Comparison of ENCODE assay signal across 14 cellular contexts in the genomic region with DNA sequence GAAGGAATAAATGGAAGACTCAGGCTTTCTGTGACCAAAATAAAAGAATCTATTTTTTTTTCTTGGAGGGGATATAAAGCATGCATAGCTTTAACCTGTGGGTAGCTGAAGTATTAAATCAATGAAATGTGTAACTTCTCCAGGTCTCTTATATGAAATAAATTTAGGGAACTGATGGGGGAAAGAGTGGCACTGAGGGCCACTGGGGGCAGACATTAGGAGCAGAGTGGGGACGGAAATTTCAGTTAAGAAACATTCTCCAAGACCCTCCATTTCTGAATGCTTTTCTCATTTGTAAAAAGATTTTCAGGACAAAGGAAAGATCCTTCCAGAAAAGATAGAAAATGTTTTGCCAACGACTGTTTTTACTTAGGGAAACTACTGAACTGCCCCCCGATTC.
A peak's percentile ranks its signal among the peaks of the same experiment; 100 is the strongest.
DNase-seq lines count a peak whose midpoint lies in the region; ATAC-seq, FAIRE-seq and TF ChIP-seq lines count a peak whose summit lies in the region.
"Had no signal": no experiment of that assay in that cellular context is flagged by ENCODE, and none has a peak within 500 bp of the region (broad histone marks: within the 10 kb centered on the region; RNA-seq: fewer than 3 reads in every experiment).

No MANE protein-coding gene starts in this region.

- H3K4me2 ChIP-seq in Loucy (ENCODE audit: low read depth, low read length, poor library complexity, severe bottlenecking) (peak overlapping the region; percentile 79), astrocyte (ENCODE audit: low read length) (peak overlapping the region; percentile 97), neural cell (ENCODE audit: low read length) (peak overlapping the region; percentile 48)

- H3K36me3 ChIP-seq in Loucy (ENCODE audit: insufficient read depth, low read length): no peaks in the 10 kb centered on the region
- no peaks in the 10 kb centered on the region for H3K36me3 ChIP-seq in astrocyte (ENCODE audit: insufficient read depth, low read length)
- no peaks in the 10 kb centered on the region for H3K36me3 ChIP-seq in neural cell (ENCODE audit: insufficient read depth, low read length)
- H3K36me3 ChIP-seq in kidney (ENCODE audit: control insufficient read depth in 1 of 2, insufficient read depth in 2 of 2, low read length in 2 of 2): no peaks in the 10 kb centered on the region
- H3K36me3 ChIP-seq: thyroid gland had no signal

- POLR2A ChIA-PET in activated CD4-positive, alpha-beta T cell treated with anti-CD3 and anti-CD28 coated beads for 36 hours (lab: Charles Lee): no interaction called here

- no peak for TF ChIP-seq CTCF in Loucy (conservative IDR thresholded peaks at IDR 0.05; ENCODE audit: low read length)
- no peak for TF ChIP-seq CTCF in astrocyte (IDR thresholded peaks at IDR 0.05; ENCODE audit: insufficient read depth, low read depth, low read length)
- TF ChIP-seq CTCF in neural cell (IDR thresholded peaks at IDR 0.05; ENCODE audit: poor library complexity, severe bottlenecking): no peak
- TF ChIP-seq CTCF in kidney (IDR thresholded peaks at IDR 0.05; ENCODE audit: borderline replicate concordance, extremely low read depth, insufficient read depth): no peak

- H3K9me2 ChIP-seq in Loucy (replicated peaks; ENCODE audit: low read depth, low read length): no peaks in the 10 kb centered on the region
- no peaks in the 10 kb centered on the region for H3K9me2 ChIP-seq in neural cell (ENCODE audit: insufficient read depth, low read length)

- peaks cover 24% of the 10 kb centered on the region for H3K4me1 Mint-ChIP-seq in activated CD4-positive, alpha-beta T cell treated with anti-CD3 and anti-CD28 coated beads for 36 hours
- H3K4me1 Mint-ChIP-seq in astrocyte (ENCODE audit: low read depth, unreplicated experiment): peaks cover 3% of the 10 kb centered on the region
- H3K4me1 Mint-ChIP-seq in immature natural killer cell: peaks cover 10 to 16% of the 10 kb centered on the region in 2 donors

- intact Hi-C loops in activated CD4-positive, alpha-beta T cell treated with anti-CD3 and anti-CD28 coated beads for 36 hours (cut with DNase I, micrococcal nuclease): loop anchor here (5.0 to 10.0 kb wide), 3 partner anchors 69 to 752 kb away; a partner anchor contains a TSS
- intact Hi-C loops in kidney (cut with DNase I): no loop called here

- H3K9ac ChIP-seq in Loucy (ENCODE audit: low read depth, low read length, poor library complexity, severe bottlenecking): no peak overlapping the region
- H3K9ac ChIP-seq in astrocyte (ENCODE audit: low read length): no peak overlapping the region
- H3K9ac ChIP-seq in neural cell (ENCODE audit: low read length): peak overlapping the region; percentile 50
- H3K9ac ChIP-seq in kidney (ENCODE audit: low read length in 2 of 2): no peak overlapping the region

- no peak overlapping the region for H3K27ac ChIP-seq in astrocyte (ENCODE audit: low read depth, low read length)
- H3K27ac ChIP-seq in neural cell (ENCODE audit: low read length): peak overlapping the region; percentile 67
- H3K27ac ChIP-seq in kidney (ENCODE audit: low read depth in 2 of 2, low read length in 2 of 2): no peak overlapping the region
- H3K27ac ChIP-seq: thyroid gland had no signal

- H3F3A ChIP-seq in Loucy (ENCODE audit: low read depth): no peaks in the 10 kb centered on the region
- peaks cover 7% of the 10 kb centered on the region for H3F3A ChIP-seq in neural cell (ENCODE audit: insufficient read depth, low read length, poor library complexity, severe bottlenecking)

- H3K9me3 Mint-ChIP-seq in activated CD4-positive, alpha-beta T cell treated with anti-CD3 and anti-CD28 coated beads for 36 hours (ENCODE audit: low read depth): no peaks in the 10 kb centered on the region
- H3K9me3 Mint-ChIP-seq in astrocyte (ENCODE audit: unreplicated experiment) (no peaks in the 10 kb centered on the region), immature natural killer cell (peaks cover 0 to 13% (median 0%) of the 10 kb centered on the region in 6 donors)

- H3K36me3 Mint-ChIP-seq in activated CD4-positive, alpha-beta T cell treated with anti-CD3 and anti-CD28 coated beads for 36 hours (ENCODE audit: low read depth): peaks cover 1% of the 10 kb centered on the region
- H3K36me3 Mint-ChIP-seq in astrocyte (ENCODE audit: low read depth, unreplicated experiment) (no peaks in the 10 kb centered on the region), immature natural killer cell (no peaks in the 10 kb centered on the region)
- H3K36me3 Mint-ChIP-seq: memory B cell, T-cell had no signal

- peak overlapping the region; percentile 77 for H3K4me3 Mint-ChIP-seq in activated CD4-positive, alpha-beta T cell treated with anti-CD3 and anti-CD28 coated beads for 36 hours
- H3K4me3 Mint-ChIP-seq in astrocyte (ENCODE audit: unreplicated experiment) (peak overlapping the region; percentile 93), immature natural killer cell (no peak overlapping the region)

- H3K27me3 ChIP-seq in Loucy (ENCODE audit: insufficient read depth, low read length, poor library complexity, severe bottlenecking) (no peaks in the 10 kb centered on the region), astrocyte (ENCODE audit: insufficient read depth, low read length) (peaks cover 22% of the 10 kb centered on the region), neural cell (ENCODE audit: insufficient read depth, low read depth, low read length) (no peaks in the 10 kb centered on the region)

- peaks cover 14% of the 10 kb centered on the region for H3K4me1 ChIP-seq in Loucy (ENCODE audit: insufficient read depth, low read length, poor library complexity, severe bottlenecking)
- H3K4me1 ChIP-seq in astrocyte (ENCODE audit: insufficient read depth, low read length): peaks cover 3% of the 10 kb centered on the region
- no peaks in the 10 kb centered on the region for H3K4me1 ChIP-seq in kidney (ENCODE audit: control insufficient read depth in 1 of 2, insufficient read depth in 1 of 2, low read depth in 1 of 2, low read length in 2 of 2)

- CTCF ChIA-PET in activated CD4-positive, alpha-beta T cell treated with anti-CD3 and anti-CD28 coated beads for 36 hours (lab: Charles Lee): no interaction called here

- no peak overlapping the region for H3K27ac Mint-ChIP-seq in activated CD4-positive, alpha-beta T cell treated with anti-CD3 and anti-CD28 coated beads for 36 hours
- H3K27ac Mint-ChIP-seq in astrocyte (ENCODE audit: unreplicated experiment): no peak overlapping the region
- no peak overlapping the region for H3K27ac Mint-ChIP-seq in immature natural killer cell
- H3K27ac Mint-ChIP-seq: memory B cell had no signal

- H3K9me3 ChIP-seq in Loucy (ENCODE audit: insufficient read depth, low read depth, low read length) (no peaks in the 10 kb centered on the region), astrocyte (ENCODE audit: insufficient read depth, low read depth, low read length) (no peaks in the 10 kb centered on the region), neural cell (ENCODE audit: low read length) (no peaks in the 10 kb centered on the region), kidney (ENCODE audit: control insufficient read depth in 1 of 2, low read length in 2 of 2) (no peaks in the 10 kb centered on the region)
- H3K9me3 ChIP-seq: thyroid gland had no signal

- H3K4me3 ChIP-seq in Loucy (ENCODE audit: low read length, poor library complexity, severe bottlenecking): peak overlapping the region; percentile 67
- H3K4me3 ChIP-seq in astrocyte (ENCODE audit: insufficient read depth, low read depth, low read length): no peak overlapping the region
- H3K4me3 ChIP-seq in neural cell (ENCODE audit: low read length): peak overlapping the region; percentile 74
- H3K4me3 ChIP-seq in kidney (ENCODE audit: low read length in 2 of 2): no peak overlapping the region
- H3K4me3 ChIP-seq: thyroid gland had no signal

- no peak for ATAC-seq in activated CD4-positive, alpha-beta T cell treated with anti-CD3 and anti-CD28 coated beads for 36 hours

- DNase-seq in activated CD4-positive, alpha-beta T cell treated with anti-CD3 and anti-CD28 coated beads for 36 hours: no peak
- no peak for DNase-seq in activated CD4-positive, alpha-beta T cell treated with anti-CD3 and anti-CD28 coated beads, Interleukin-2, amount 50 U/mL, for 4 hours
- no peak for DNase-seq in astrocyte (ENCODE audit: low read depth)
- no peak for DNase-seq in immature natural killer cell
- no peak for DNase-seq in kidney
- no peak for DNase-seq in HUDEP-2 (lab: John Stamatoyannopoulos, UW; ENCODE audit: unreplicated experiment in 76 of 76)
- DNase-seq: activated CD8-positive, alpha-beta memory T cell treated with anti-CD3 and anti-CD28 coated beads for 24 hours; amniotic stem cell; effector CD4-positive, alpha-beta T cell; T-cell; thyroid gland had no signal

- TF ChIP-seq EP300 in neural cell (conservative IDR thresholded peaks at IDR 0.05; ENCODE audit: poor library complexity, severe bottlenecking): no peak

- H3K79me2 ChIP-seq in Loucy (ENCODE audit: insufficient read depth, low read length): no peaks in the 10 kb centered on the region
- H3K79me2 ChIP-seq in astrocyte (ENCODE audit: insufficient read depth, low read length): no peaks in the 10 kb centered on the region
- H3K79me2 ChIP-seq in neural cell (replicated peaks; ENCODE audit: insufficient read depth, low read length): no peaks in the 10 kb centered on the region

- no peaks in the 10 kb centered on the region for H4K20me1 ChIP-seq in Loucy (ENCODE audit: insufficient read depth, low read length, poor library complexity, severe bottlenecking)
- H4K20me1 ChIP-seq in astrocyte (ENCODE audit: insufficient read depth, low read length): no peaks in the 10 kb centered on the region
- H4K20me1 ChIP-seq in neural cell (ENCODE audit: insufficient read depth): no peaks in the 10 kb centered on the region

- no peak for TF ChIP-seq RAD21 in neural cell (conservative IDR thresholded peaks at IDR 0.05)

- FAIRE-seq in astrocyte (lab: Jason Lieb, UNC): no peak
- FAIRE-seq in kidney (lab: Jason Lieb, UNC): no peak

- H3K27me3 Mint-ChIP-seq in activated CD4-positive, alpha-beta T cell treated with anti-CD3 and anti-CD28 coated beads for 36 hours: peaks cover 57% of the 10 kb centered on the region
- peaks cover 15% of the 10 kb centered on the region for H3K27me3 Mint-ChIP-seq in astrocyte (ENCODE audit: low read depth, unreplicated experiment)
- H3K27me3 Mint-ChIP-seq in immature natural killer cell (ENCODE audit: low read depth in 3 of 3): peaks cover 25 to 35% (median 31%) of the 10 kb centered on the region in 3 donors

- H2AFZ ChIP-seq in Loucy (ENCODE audit: low read length) (peak overlapping the region; percentile 71), astrocyte (ENCODE audit: low read depth, low read length) (no peak overlapping the region), neural cell (ENCODE audit: low read depth, low read length) (peak overlapping the region; percentile 34)

TF ChIP-seq in neural cell, 6 proteins besides CTCF, POLR2A, EP300 and RAD21:
- TF ChIP-seq TAF1 (IDR thresholded peaks at IDR 0.05; ENCODE audit: low read depth): no peak
- TF ChIP-seq POLR2AphosphoS5 (IDR thresholded peaks at IDR 0.05): no peak
- TF ChIP-seq SMC3 (conservative IDR thresholded peaks at IDR 0.05; ENCODE audit: poor library complexity): no peak

Comparison
In these comparisons a context has a peak if more than half of its experiments do, and no peak if none do; other contexts are left out.
1. H3K4me3 Mint-ChIP-seq: peak in activated CD4-positive, alpha-beta T cell treated with anti-CD3 and anti-CD28 coated beads for 36 hours (single experiment) and astrocyte (single experiment); none in immature natural killer cell (0 of 5).
2. H3K4me3 ChIP-seq: peak in Loucy (single experiment) and neural cell (single experiment); none in astrocyte (single experiment) and kidney (0 of 2).
3. Peak in every context shown above with its lines, with median percentiles within 50 percentile points of each other: H3K4me2 ChIP-seq.